In the genomic region with DNA sequence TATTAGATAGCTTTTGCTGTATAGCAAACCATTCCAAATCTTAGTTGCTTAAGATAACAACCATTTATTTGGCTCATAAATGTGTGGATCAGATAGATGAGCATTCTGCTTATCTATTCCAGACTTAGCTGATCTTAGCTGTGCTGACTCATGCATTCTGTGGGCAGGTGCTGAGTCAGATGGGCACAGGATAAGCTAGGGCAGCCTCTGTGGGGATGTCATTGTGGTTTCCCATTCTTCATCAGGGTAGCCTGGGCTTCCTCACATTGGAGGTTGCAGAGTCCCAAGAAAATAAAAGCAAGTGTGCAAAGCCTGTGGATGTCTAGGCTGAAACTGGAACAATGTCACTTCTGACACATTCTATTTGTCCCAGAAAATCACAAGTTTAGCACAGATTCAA, we compare ENCODE assay signal across 1 cellular context.
A peak's percentile ranks its signal among the peaks of the same experiment; 100 is the strongest.
TF ChIP-seq lines count a peak whose summit lies in the region.

No MANE protein-coding gene starts in this region.

TF ChIP-seq in K562, 482 proteins besides CTCF, POLR2A, EP300 and RAD21:
- TF ChIP-seq ZNF316 (IDR thresholded peaks at IDR 0.05) (0 out of 2 replicates have a peak, but pooled peaks have one; percentile 2), KLF6 (CRISPR knock-in tag; IDR thresholded peaks at IDR 0.05; ENCODE audit: borderline replicate concordance) (no peak)
